21 cellular contexts compared by ENCODE assay signal in genomic region chr3:33428812-33429211, GRCh38. TPM values are rescaled to one million over a fixed set of nuclear protein-coding genes. Genes with fewer than 3 reads are reported as not detected.
DNase-seq lines count a peak whose midpoint lies in the region; ATAC-seq, FAIRE-seq and TF ChIP-seq lines count a peak whose summit lies in the region.
"Had no signal": no experiment of that assay in that cellular context is flagged by ENCODE, and none has a peak within 500 bp of the region (broad histone marks: within the 10 kb centered on the region; RNA-seq: fewer than 3 reads in every experiment).

No MANE protein-coding gene starts in this region.

- H3F3A ChIP-seq in MM.1S (ENCODE audit: insufficient read depth, low read length), result 0 out of 2 replicates have a peak, but pooled peaks cover 4% of the 10 kb centered on the region

- H3K27me3 ChIP-seq in CD4-positive, alpha-beta T cell (ENCODE audit: control insufficient read depth, insufficient read depth, low read length), result no peaks in the 10 kb centered on the region
- H3K27me3 ChIP-seq in astrocyte (ENCODE audit: insufficient read depth, low read length) (no peaks in the 10 kb centered on the region), osteoblast (ENCODE audit: insufficient read depth, low read length) (no peaks in the 10 kb centered on the region), MM.1S (replicated peaks; ENCODE audit: insufficient read depth, low read length) (no peaks in the 10 kb centered on the region)
- H3K27me3 ChIP-seq: foreskin keratinocyte, ovary had no signal

- POLR2A ChIA-PET in CD4-positive, alpha-beta T cell (lab: Charles Lee), result interaction anchor here (0.7 to 2.0 kb wide), 2 partner anchors 10 to 18 kb away, joined by 3 to 5 read pairs; no protein-coding TSS in a partner anchor

- FAIRE-seq in GM12892 (lab: Jason Lieb, UNC) (peak; percentile 44), astrocyte (lab: Jason Lieb, UNC) (no peak)
- FAIRE-seq: colon had no signal

- H3K36me3 ChIP-seq in astrocyte (ENCODE audit: insufficient read depth, low read length) (no peaks in the 10 kb centered on the region), osteoblast (ENCODE audit: insufficient read depth, low read length) (peaks cover 8% of the 10 kb centered on the region), MM.1S (replicated peaks; ENCODE audit: insufficient read depth, low read length) (peaks cover 5% of the 10 kb centered on the region; the same call in 1 of the 2 replicates)
- H3K36me3 ChIP-seq: ovary had no signal

- H3K4me3 Mint-ChIP-seq in CD4-positive, alpha-beta T cell, result no peak overlapping the region
- peak overlapping the region; percentile 4 for H3K4me3 Mint-ChIP-seq in astrocyte (ENCODE audit: unreplicated experiment)
- H3K4me3 Mint-ChIP-seq: B cell, mesothelial cell of epicardium had no signal

- H3K79me2 ChIP-seq in astrocyte (ENCODE audit: insufficient read depth, low read length) (peaks cover 99% of the 10 kb centered on the region), osteoblast (ENCODE audit: insufficient read depth, low read length) (peaks cover 96% of the 10 kb centered on the region), MM.1S (ENCODE audit: low read length) (peaks cover 99% of the 10 kb centered on the region)

- peaks cover 9% of the 10 kb centered on the region for H3K4me1 ChIP-seq in astrocyte (ENCODE audit: insufficient read depth, low read length)
- peaks cover 33% of the 10 kb centered on the region for H3K4me1 ChIP-seq in osteoblast (ENCODE audit: insufficient read depth, low read length)
- peaks cover 27% of the 10 kb centered on the region for H3K4me1 ChIP-seq in MM.1S (ENCODE audit: low read length)

- H3K9ac ChIP-seq in astrocyte (ENCODE audit: low read length), result no peak overlapping the region
- no peak overlapping the region for H3K9ac ChIP-seq in MM.1S (ENCODE audit: low read length)

- H3K27ac ChIP-seq in CD4-positive, alpha-beta T cell (ENCODE audit: low read depth, low read length), result no peak overlapping the region
- no peak overlapping the region for H3K27ac ChIP-seq in astrocyte (ENCODE audit: low read depth, low read length)
- peak overlapping the region; percentile 5 for H3K27ac ChIP-seq in osteoblast (ENCODE audit: low read depth, low read length)
- no peak overlapping the region for H3K27ac ChIP-seq in MM.1S (ENCODE audit: low read length)
- H3K27ac ChIP-seq: foreskin keratinocyte, ovary had no signal

- H3K4me2 ChIP-seq in astrocyte (ENCODE audit: low read length), result no peak overlapping the region
- no peak overlapping the region for H3K4me2 ChIP-seq in osteoblast (ENCODE audit: insufficient read depth, low read length)
- H3K4me2 ChIP-seq in MM.1S (ENCODE audit: low read depth, low read length), result no peak overlapping the region

- peak overlapping the region; percentile 25 for H3K27ac Mint-ChIP-seq in CD4-positive, alpha-beta T cell
- H3K27ac Mint-ChIP-seq in astrocyte (ENCODE audit: unreplicated experiment), result no peak overlapping the region
- H3K27ac Mint-ChIP-seq: B cell, mesothelial cell of epicardium had no signal

- intact Hi-C loops in CD4-positive, alpha-beta T cell (cut with DNase I, micrococcal nuclease), result no loop called here

- DNase-seq in CD4-positive, alpha-beta T cell, result no peak
- DNase-seq in GM12892 (ENCODE audit: insufficient read length) (no peak), astrocyte (ENCODE audit: low read depth) (no peak), osteoblast (ENCODE audit: insufficient read length, low spot score, missing footprints) (no peak), SIG-M5 treated with dmso at 0.1 percent for 504 hours (lab: John Stamatoyannopoulos, UW; ENCODE audit: unreplicated experiment) (no peak), MM.1S (no peak)
- DNase-seq: DMS79 treated with DMSO at 0.1 percent for 48 hours; foreskin keratinocyte; HCEC 1CT; Kasumi-1; kidney glomerular epithelial cell; NCI-H146; NCI-H2227 treated with DMSO at 0.1 percent for 48 hours; ovary; RPMI8226; stimulated activated CD4-positive, alpha-beta T cell treated with anti-CD3 and anti-CD28 coated beads, Interleukin-4, amount 100 ng/mL, for 1 hour; SW 1271 had no signal

- H3K36me3 Mint-ChIP-seq in CD4-positive, alpha-beta T cell (ENCODE audit: low read depth), result peaks cover 55% of the 10 kb centered on the region
- peaks cover 6% of the 10 kb centered on the region for H3K36me3 Mint-ChIP-seq in astrocyte (ENCODE audit: low read depth, unreplicated experiment)

- no peak overlapping the region for H2AFZ ChIP-seq in astrocyte (ENCODE audit: low read depth, low read length)
- no peak overlapping the region for H2AFZ ChIP-seq in osteoblast (ENCODE audit: low read length)
- no peak overlapping the region for H2AFZ ChIP-seq in MM.1S (ENCODE audit: low read length)

- CTCF ChIA-PET in CD4-positive, alpha-beta T cell (lab: Charles Lee), result interaction anchor here (1.1 kb wide), 1 partner anchor 13 kb away, joined by 3 read pairs; no protein-coding TSS in a partner anchor

- TF ChIP-seq CTCF in CD4-positive, alpha-beta T cell (IDR thresholded peaks at IDR 0.05), result no peak
- TF ChIP-seq CTCF in astrocyte (IDR thresholded peaks at IDR 0.05; ENCODE audit: insufficient read depth, low read depth, low read length), result no peak
- TF ChIP-seq CTCF in osteoblast (IDR thresholded peaks at IDR 0.05; ENCODE audit: extremely low read depth, low read depth, low read length), result no peak
- no peak for TF ChIP-seq CTCF in MM.1S (IDR thresholded peaks at IDR 0.05; ENCODE audit: low read length)

- peaks cover 94% of the 10 kb centered on the region for H4K20me1 ChIP-seq in astrocyte (ENCODE audit: insufficient read depth, low read length)
- peaks cover 85% of the 10 kb centered on the region for H4K20me1 ChIP-seq in osteoblast (ENCODE audit: insufficient read depth, low read length)
- peaks cover 18% of the 10 kb centered on the region; the same call in 1 of the 2 replicates for H4K20me1 ChIP-seq in MM.1S (ENCODE audit: insufficient read depth, low read length)

- no peaks in the 10 kb centered on the region for H3K27me3 Mint-ChIP-seq in CD4-positive, alpha-beta T cell
- no peaks in the 10 kb centered on the region for H3K27me3 Mint-ChIP-seq in astrocyte (ENCODE audit: low read depth, unreplicated experiment)
- H3K27me3 Mint-ChIP-seq: B cell had no signal

- TF ChIP-seq POLR2A in GM12892 (IDR thresholded peaks at IDR 0.05; ENCODE audit: low read depth, low read length), result no peak

- H3K9me3 Mint-ChIP-seq in CD4-positive, alpha-beta T cell, result no peaks in the 10 kb centered on the region
- no peaks in the 10 kb centered on the region for H3K9me3 Mint-ChIP-seq in astrocyte (ENCODE audit: unreplicated experiment)
- H3K9me3 Mint-ChIP-seq: mesothelial cell of epicardium had no signal

- H3K9me2 ChIP-seq in MM.1S (replicated peaks; ENCODE audit: insufficient read depth, low read length), result no peaks in the 10 kb centered on the region

- no peak for ATAC-seq in CD4-positive, alpha-beta T cell (ENCODE audit: poor library complexity)
- ATAC-seq in HG02973 (IDR thresholded peaks at IDR 0.05; ENCODE audit: unreplicated experiment), result no peak
- ATAC-seq: foreskin keratinocyte had no signal

- H3K4me1 Mint-ChIP-seq in CD4-positive, alpha-beta T cell (ENCODE audit: low read depth), result peaks cover 67% of the 10 kb centered on the region
- H3K4me1 Mint-ChIP-seq in astrocyte (ENCODE audit: low read depth, unreplicated experiment), result peaks cover 68% of the 10 kb centered on the region

- no peak overlapping the region for H3K4me3 ChIP-seq in astrocyte (ENCODE audit: insufficient read depth, low read depth, low read length)
- no peak overlapping the region for H3K4me3 ChIP-seq in osteoblast (ENCODE audit: insufficient read depth, low read length)
- no peak overlapping the region for H3K4me3 ChIP-seq in MM.1S (ENCODE audit: low read length)
- H3K4me3 ChIP-seq: ovary had no signal

- no peaks in the 10 kb centered on the region for H3K9me3 ChIP-seq in CD4-positive, alpha-beta T cell (ENCODE audit: control insufficient read depth, low read length)
- H3K9me3 ChIP-seq in astrocyte (ENCODE audit: insufficient read depth, low read depth, low read length) (no peaks in the 10 kb centered on the region), osteoblast (ENCODE audit: low read depth, low read length) (no peaks in the 10 kb centered on the region), MM.1S (replicated peaks; ENCODE audit: insufficient read depth, low read length) (no peaks in the 10 kb centered on the region)
- H3K9me3 ChIP-seq: ovary had no signal

RNA-seq across cellular contexts. Expression of gene UBP1, which starts 11.4 kb away (rescaled TPM):
- 10 to 100 TPM; 59.5 to 61.6 TPM for total RNA-seq in CD4-positive, alpha-beta T cell
- polyA plus RNA-seq in GM12892 (2012; ENCODE audit: missing spikeins), result 51.9 TPM
- total RNA-seq in astrocyte (65.5 and 79.3 TPM in 2 replicates), osteoblast (69.0 and 77.4 TPM in 2 replicates)
